29 cellular contexts compared by ENCODE assay signal in genomic region chr15:101171954-101172353, GRCh38.
DNase-seq lines count a peak whose midpoint lies in the region; ATAC-seq and TF ChIP-seq lines count a peak whose summit lies in the region.
"Had no signal": no experiment of that assay in that cellular context is flagged by ENCODE, and none has a peak within 500 bp of the region (broad histone marks: within the 10 kb centered on the region; RNA-seq: fewer than 3 reads in every experiment).

No MANE protein-coding gene starts in this region.

- H3K9me3 Mint-ChIP-seq in T-helper 1 cell treated with Interleukin-12 subunit alpha and Interleukin-12 subunit beta and Interleukin-4 antibody, amounts not matched to agents 30 μg/mL and 1 μg/mL, for 36 hours, result peaks cover 4% of the 10 kb centered on the region

- H3K4me2 ChIP-seq in fibroblast of lung (ENCODE audit: extremely low read depth, insufficient read depth, low read length), result no peak overlapping the region

- H3K36me3 Mint-ChIP-seq in T-helper 1 cell treated with Interleukin-12 subunit alpha and Interleukin-12 subunit beta and Interleukin-4 antibody, amounts not matched to agents 30 μg/mL and 1 μg/mL, for 36 hours (ENCODE audit: low read depth), result peaks cover 33% of the 10 kb centered on the region

- no peaks in the 10 kb centered on the region for H3K27me3 Mint-ChIP-seq in T-helper 1 cell treated with Interleukin-12 subunit alpha and Interleukin-12 subunit beta and Interleukin-4 antibody, amounts not matched to agents 30 μg/mL and 1 μg/mL, for 36 hours (ENCODE audit: low read depth)
- H3K27me3 Mint-ChIP-seq: activated CD4-positive, alpha-beta memory T cell treated with anti-CD3 and anti-CD28 coated beads for 36 hours; B cell; memory B cell; stimulated activated naive CD8-positive, alpha-beta T cell treated with anti-CD3 and anti-CD28 coated beads, Interleukin-15, Interleukin-2, amounts not matched to agents 100 ng/mL and 50 ng/mL, for 24 hours; T-cell had no signal

- peaks cover 60% of the 10 kb centered on the region for H3K4me1 Mint-ChIP-seq in T-helper 1 cell treated with Interleukin-12 subunit alpha and Interleukin-12 subunit beta and Interleukin-4 antibody, amounts not matched to agents 30 μg/mL and 1 μg/mL, for 36 hours (ENCODE audit: low read depth)

- DNase-seq in T-helper 1 cell (no peak), RWPE2 (ENCODE audit: low spot score) (peak; percentile 39), fibroblast of lung (ENCODE audit: low read depth in 2 of 2) (no peak), upper lobe of right lung (no peak), stomach (no peak), NCI-H526 (lab: John Stamatoyannopoulos, UW) (no peak), SHP77 treated with DMSO at 0.1 percent for 48 hours (lab: John Stamatoyannopoulos, UW) (no peak)
- DNase-seq: activated CD4-positive, alpha-beta memory T cell treated with anti-CD3 and anti-CD28 coated beads for 36 hours; activated CD8-positive, alpha-beta memory T cell treated with anti-CD3 and anti-CD28 coated beads, Interleukin-2, amount 50 U/mL, for 4 hours; activated naive CD4-positive, alpha-beta T cell treated with anti-CD3 and anti-CD28 coated beads, Interleukin-2, amount 50 U/mL, for 16 hours; anterior cingulate cortex; GF-D8; hypothalamus; immature natural killer cell; NCI-H1694; NCI-H510A treated with DMSO at 0.1 percent for 48 hours; NK-92 treated with Interleukin-12 subunit alpha and Interleukin-12 subunit beta, amount 100 ng/mL, for 24 hours; psoas muscle; T-cell had no signal

- H3K27ac ChIP-seq in RWPE2 (ENCODE audit: poor library complexity, severe bottlenecking) (peak overlapping the region; percentile 97), fibroblast of lung (ENCODE audit: insufficient read depth, low read length) (peak overlapping the region; percentile 89), upper lobe of right lung (peak overlapping the region; percentile 0), stomach (no peak overlapping the region)

- TF ChIP-seq CTCF in RWPE2 (IDR thresholded peaks at IDR 0.05; ENCODE audit: poor library complexity, severe bottlenecking) (no peak), fibroblast of lung (conservative IDR thresholded peaks at IDR 0.05 in 1 of 2, IDR thresholded peaks at IDR 0.05 in 1 of 2; ENCODE audit: low read depth in 1 of 2, low read length in 2 of 2) (no peak), upper lobe of right lung (IDR thresholded peaks at IDR 0.05) (no peak), stomach (IDR thresholded peaks at IDR 0.05) (no peak)

- intact Hi-C loops in upper lobe of right lung (cut with DNase I) (no loop called here), stomach (cut with DNase I; ENCODE audit: low total_unique reads) (no loop called here)

- H3K9me3 ChIP-seq in RWPE2 (ENCODE audit: severe bottlenecking) (no peaks in the 10 kb centered on the region), fibroblast of lung (ENCODE audit: control insufficient read depth, insufficient read depth, low read depth, low read length) (no peaks in the 10 kb centered on the region), upper lobe of right lung (no peaks in the 10 kb centered on the region), stomach (no peaks in the 10 kb centered on the region)
- H3K9me3 ChIP-seq: gastroesophageal sphincter, HAP-1, psoas muscle, tibial nerve had no signal

- peaks cover 13% of the 10 kb centered on the region for H3K79me2 ChIP-seq in fibroblast of lung (ENCODE audit: control insufficient read depth, insufficient read depth, low read length)

- H2AFZ ChIP-seq in fibroblast of lung (ENCODE audit: low read length), result no peak overlapping the region

- H3K9ac ChIP-seq in fibroblast of lung (ENCODE audit: insufficient read depth, low read length), result no peak overlapping the region

- no peaks in the 10 kb centered on the region for H4K20me1 ChIP-seq in fibroblast of lung (ENCODE audit: control insufficient read depth, extremely low read depth, insufficient read depth, low read length)

- TF ChIP-seq EP300 in stomach (IDR thresholded peaks at IDR 0.05), result no peak

- H3K4me3 ChIP-seq in RWPE2 (ENCODE audit: severe bottlenecking) (no peak overlapping the region), fibroblast of lung (replicated peaks in 1 of 4; ENCODE audit: control extremely low read depth in 1 of 4, insufficient read depth in 1 of 4, low read depth in 3 of 4, low read length in 4 of 4) (no peak overlapping the region), upper lobe of right lung (no peak overlapping the region), stomach (no peak overlapping the region)
- H3K4me3 ChIP-seq: coronary artery, gastroesophageal sphincter, HAP-1, psoas muscle, tibial nerve had no signal

- ATAC-seq in RWPE2 (ENCODE audit: low read depth) (no peak), upper lobe of right lung (no peak)
- ATAC-seq: activated CD4-positive, CD25-positive, alpha-beta regulatory T cell treated with anti-CD3 and anti-CD28 coated beads, Interleukin-2, amount 50 U/mL, for 24 hours; gastroesophageal sphincter; left lobe of liver; psoas muscle; T-cell had no signal

- WGBS in stomach, 5 donors, result 79 to 87% (median 84%) methylated on average over 12 of the region's 12 CpGs

- H3K4me3 Mint-ChIP-seq in T-helper 1 cell treated with Interleukin-12 subunit alpha and Interleukin-12 subunit beta and Interleukin-4 antibody, amounts not matched to agents 30 μg/mL and 1 μg/mL, for 36 hours, result no peak overlapping the region
- H3K4me3 Mint-ChIP-seq: activated CD4-positive, alpha-beta memory T cell treated with anti-CD3 and anti-CD28 coated beads for 36 hours; B cell; immature natural killer cell; memory B cell; stimulated activated naive CD8-positive, alpha-beta T cell treated with anti-CD3 and anti-CD28 coated beads, Interleukin-15, Interleukin-2, amounts not matched to agents 100 ng/mL and 50 ng/mL, for 24 hours; T-cell had no signal

- H3K27me3 ChIP-seq in RWPE2 (ENCODE audit: insufficient read depth, poor library complexity, severe bottlenecking) (no peaks in the 10 kb centered on the region), fibroblast of lung (ENCODE audit: control insufficient read depth, insufficient read depth, low read length) (no peaks in the 10 kb centered on the region), upper lobe of right lung (no peaks in the 10 kb centered on the region), stomach (no peaks in the 10 kb centered on the region)
- H3K27me3 ChIP-seq: gastroesophageal sphincter, tibial nerve had no signal

- H3K27ac Mint-ChIP-seq in T-helper 1 cell treated with Interleukin-12 subunit alpha and Interleukin-12 subunit beta and Interleukin-4 antibody, amounts not matched to agents 30 μg/mL and 1 μg/mL, for 36 hours, result peak overlapping the region; percentile 34
- H3K27ac Mint-ChIP-seq: activated CD4-positive, alpha-beta memory T cell treated with anti-CD3 and anti-CD28 coated beads for 36 hours; B cell; immature natural killer cell; memory B cell; stimulated activated naive CD8-positive, alpha-beta T cell treated with anti-CD3 and anti-CD28 coated beads, Interleukin-15, Interleukin-2, amounts not matched to agents 100 ng/mL and 50 ng/mL, for 24 hours; T-cell had no signal

- H3K36me3 ChIP-seq in RWPE2 (ENCODE audit: low read depth) (peaks cover 24% of the 10 kb centered on the region), fibroblast of lung (ENCODE audit: control insufficient read depth, insufficient read depth, low read length) (peaks cover 7% of the 10 kb centered on the region), upper lobe of right lung (peaks cover 3% of the 10 kb centered on the region), stomach (peaks cover 0 to 19% (median 11%) of the 10 kb centered on the region in 4 donors)

- no peak for TF ChIP-seq POLR2A in stomach (IDR thresholded peaks at IDR 0.05)

- H3K4me1 ChIP-seq in RWPE2 (ENCODE audit: insufficient read depth, poor library complexity, severe bottlenecking) (peaks cover 62% of the 10 kb centered on the region), fibroblast of lung (ENCODE audit: control insufficient read depth, extremely low read depth, insufficient read depth, low read length) (peaks cover 38% of the 10 kb centered on the region), upper lobe of right lung (peaks cover 64% of the 10 kb centered on the region), stomach (peaks cover 10 to 71% (median 26%) of the 10 kb centered on the region in 4 donors)
- H3K4me1 ChIP-seq: HAP-1 had no signal

Comparison
In these comparisons a context has a peak if more than half of its experiments do, and no peak if none do; other contexts are left out.
1. H3K27ac ChIP-seq: peak in RWPE2 (single experiment), fibroblast of lung (single experiment) and upper lobe of right lung (single experiment); none in stomach (0 of 5).